ENCODE assay signal across 17 cellular contexts in genomic region chr16:85537331-85537788, GRCh38.
"Had no signal": no experiment of that assay in that cellular context is flagged by ENCODE, and none has a peak within 500 bp of the region (broad histone marks: within the 10 kb centered on the region; RNA-seq: fewer than 3 reads in every experiment).

No MANE protein-coding gene starts in this region.

- H3K4me1 Mint-ChIP-seq: activated CD8-positive, alpha-beta memory T cell treated with anti-CD3 and anti-CD28 coated beads, Interleukin-2, amount 10 ng/mL, durations not matched to agents 7 days and 5 days had no signal

- H3K27me3 ChIP-seq: dorsolateral prefrontal cortex, tibial nerve had no signal

- DNase-seq: activated CD4-positive, alpha-beta T cell treated with anti-CD3 and anti-CD28 coated beads, Interleukin-2, amount 50 U/mL, for 4 hours; activated CD4-positive, CD25-positive, alpha-beta regulatory T cell treated with anti-CD3 and anti-CD28 coated beads, Interleukin-2, amount 50 U/mL, for 72 hours; activated CD8-positive, alpha-beta memory T cell treated with anti-CD3 and anti-CD28 coated beads, Interleukin-2, amount 10 ng/mL, durations not matched to agents 7 days and 5 days; activated naive CD4-positive, alpha-beta T cell treated with anti-CD3 and anti-CD28 coated beads, Interleukin-2, amount 50 U/mL, for 16 hours; activated T-cell treated with anti-CD3 and anti-CD28 coated beads, Interleukin-2, amount 50 U/mL, for 24 hours; dorsolateral prefrontal cortex; endodermal cell; head of caudate nucleus; kidney glomerular epithelial cell; naive thymus-derived CD4-positive, alpha-beta T cell; stimulated activated CD4-positive, alpha-beta T cell treated with anti-CD3 and anti-CD28 coated beads, Interleukin-2, amount 100 ng/mL, for 48 hours; T-cell; T1000 had no signal

- H3K36me3 Mint-ChIP-seq: activated CD8-positive, alpha-beta memory T cell treated with anti-CD3 and anti-CD28 coated beads, Interleukin-2, amount 10 ng/mL, durations not matched to agents 7 days and 5 days; naive thymus-derived CD4-positive, alpha-beta T cell; stimulated activated memory B cell treated with anti-CD40 and anti-IgM and Interleukin-4, amounts not matched to agents 10 μg/mL and 1 μg/mL and 100 μg/mL, for 72 hours had no signal

- H3K27me3 Mint-ChIP-seq: activated CD8-positive, alpha-beta memory T cell treated with anti-CD3 and anti-CD28 coated beads, Interleukin-2, amount 10 ng/mL, durations not matched to agents 7 days and 5 days; activated T-cell treated with anti-CD3 and anti-CD28 coated beads, Interleukin-2, amount 50 U/mL, for 24 hours; naive thymus-derived CD4-positive, alpha-beta T cell; T-cell had no signal

- H3K9me3 Mint-ChIP-seq: stimulated activated memory B cell treated with anti-CD40 and anti-IgM and Interleukin-4, amounts not matched to agents 10 μg/mL and 1 μg/mL and 100 μg/mL, for 72 hours had no signal

- H3K4me3 Mint-ChIP-seq: activated CD8-positive, alpha-beta memory T cell treated with anti-CD3 and anti-CD28 coated beads, Interleukin-2, amount 10 ng/mL, durations not matched to agents 7 days and 5 days; activated T-cell treated with anti-CD3 and anti-CD28 coated beads, Interleukin-2, amount 50 U/mL, for 24 hours; endodermal cell; mesothelial cell of epicardium; naive thymus-derived CD4-positive, alpha-beta T cell; stimulated activated memory B cell treated with anti-CD40 and anti-IgM and Interleukin-4, amounts not matched to agents 10 μg/mL and 1 μg/mL and 100 μg/mL, for 72 hours; T-cell had no signal

- H3K27ac Mint-ChIP-seq: activated CD8-positive, alpha-beta memory T cell treated with anti-CD3 and anti-CD28 coated beads, Interleukin-2, amount 10 ng/mL, durations not matched to agents 7 days and 5 days; activated T-cell treated with anti-CD3 and anti-CD28 coated beads, Interleukin-2, amount 50 U/mL, for 24 hours; endodermal cell; mesothelial cell of epicardium; naive thymus-derived CD4-positive, alpha-beta T cell; stimulated activated memory B cell treated with anti-CD40 and anti-IgM and Interleukin-4, amounts not matched to agents 10 μg/mL and 1 μg/mL and 100 μg/mL, for 72 hours; T-cell had no signal

- H3K4me3 ChIP-seq: dorsolateral prefrontal cortex, SK-N-MC, tibial nerve had no signal

- ATAC-seq: activated CD8-positive, alpha-beta memory T cell treated with anti-CD3 and anti-CD28 coated beads, Interleukin-2, amount 10 ng/mL, durations not matched to agents 7 days and 5 days; naive thymus-derived CD4-positive, alpha-beta T cell; stimulated activated memory B cell treated with anti-CD40 and anti-IgM and Interleukin-4, amounts not matched to agents 10 μg/mL and 1 μg/mL and 100 μg/mL, for 72 hours; T-cell had no signal

- H3K27ac ChIP-seq: SK-N-MC, tibial nerve had no signal
